ENCODE assay signal across 1 cellular context in the genomic region with DNA sequence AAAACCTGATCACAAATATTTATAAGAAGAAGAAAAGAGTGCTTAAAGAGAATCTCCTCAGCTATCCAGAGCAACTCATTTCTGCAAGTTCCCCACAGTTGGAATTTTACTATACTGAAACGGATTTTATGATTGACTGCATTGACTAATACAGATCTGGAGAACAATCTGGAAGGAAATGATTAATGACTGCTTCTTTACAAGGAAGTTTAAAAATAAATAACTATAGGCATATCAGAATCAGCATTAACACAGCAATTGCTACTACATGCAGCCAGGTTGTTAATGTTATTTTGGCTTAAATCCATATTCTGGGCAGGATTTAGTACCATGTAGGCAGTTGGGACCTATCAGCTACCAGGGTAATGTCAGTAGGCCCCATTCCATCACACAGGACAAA.
A peak's percentile ranks its signal among the peaks of the same experiment; 100 is the strongest.
TF ChIP-seq lines count a peak whose summit lies in the region.

No MANE protein-coding gene starts in this region.

TF ChIP-seq in endothelial cell of umbilical vein, 7 proteins besides CTCF, POLR2A, EP300 and RAD21 (continued from another document):
- TF ChIP-seq MAX (IDR thresholded peaks at IDR 0.05; ENCODE audit: insufficient read depth, insufficient read length): no peak
- no peak for TF ChIP-seq JUN (IDR thresholded peaks at IDR 0.05; ENCODE audit: borderline replicate concordance, insufficient read depth, insufficient read length, low read depth)
- TF ChIP-seq EZH2 (IDR thresholded peaks at IDR 0.05; ENCODE audit: borderline replicate concordance, low read depth, low read length, severe bottlenecking): no peak
- TF ChIP-seq POLR2AphosphoS5 (IDR thresholded peaks at IDR 0.05; ENCODE audit: insufficient read depth, low read depth, low read length): no peak
- peak; percentile 36 for TF ChIP-seq GATA2 (IDR thresholded peaks at IDR 0.05; ENCODE audit: insufficient read depth, insufficient read length, low read depth, low read length)
